ENCODE assay signal across 23 cellular contexts in the genomic region with DNA sequence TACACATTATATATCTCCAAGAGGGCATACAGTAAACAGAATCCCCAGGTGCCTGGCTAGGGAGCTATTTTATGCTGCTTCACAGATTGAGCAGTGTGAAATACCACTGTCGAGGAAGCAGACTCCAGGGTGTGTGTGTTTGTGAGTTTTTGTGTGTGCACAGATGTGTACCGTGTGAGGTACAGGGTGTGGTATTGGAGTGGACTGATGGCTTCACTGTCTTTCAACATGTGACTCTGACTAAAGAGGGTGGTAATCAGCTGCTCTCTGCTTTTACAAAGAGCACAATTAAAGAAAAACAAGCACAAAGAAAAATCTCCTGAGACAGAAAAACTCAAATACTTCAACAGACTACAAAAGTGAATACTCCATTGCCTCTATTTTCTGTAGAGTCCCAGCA.
DNase-seq lines count a peak whose midpoint lies in the region; ATAC-seq and TF ChIP-seq lines count a peak whose summit lies in the region.
"Had no signal": no experiment of that assay in that cellular context is flagged by ENCODE, and none has a peak within 500 bp of the region (broad histone marks: within the 10 kb centered on the region; RNA-seq: fewer than 3 reads in every experiment).

No MANE protein-coding gene starts in this region.

- H3K4me1 Mint-ChIP-seq in neural crest cell = peaks cover 24% of the 10 kb centered on the region
- H3K4me1 Mint-ChIP-seq in activated naive CD4-positive, alpha-beta T cell treated with anti-CD3 and anti-CD28 coated beads for 36 hours (ENCODE audit: low read depth) = peaks cover 8% of the 10 kb centered on the region

- no peak for TF ChIP-seq CTCF in neural crest cell (conservative IDR thresholded peaks at IDR 0.05)

- no peaks in the 10 kb centered on the region for H3K9me3 Mint-ChIP-seq in neural crest cell
- no peaks in the 10 kb centered on the region for H3K9me3 Mint-ChIP-seq in activated naive CD4-positive, alpha-beta T cell treated with anti-CD3 and anti-CD28 coated beads for 36 hours
- H3K9me3 Mint-ChIP-seq: activated naive CD4-positive, alpha-beta T cell treated with anti-CD3 and anti-CD28 coated beads, Interleukin-2, amount 10 ng/mL, durations not matched to agents 7 days and 5 days; activated T-cell treated with anti-CD3 and anti-CD28 coated beads, Interleukin-2, amount 50 U/mL, for 24 hours; nephron progenitor cell; stimulated activated naive CD8-positive, alpha-beta T cell treated with anti-CD3 and anti-CD28 coated beads, Interleukin-15, amount 100 ng/mL, for 72 hours had no signal

- H3K27me3 Mint-ChIP-seq in neural crest cell (ENCODE audit: low read depth) = no peaks in the 10 kb centered on the region
- H3K27me3 Mint-ChIP-seq in activated naive CD4-positive, alpha-beta T cell treated with anti-CD3 and anti-CD28 coated beads for 36 hours (ENCODE audit: low read depth) = peaks cover 14% of the 10 kb centered on the region

- CTCF ChIA-PET in activated naive CD4-positive, alpha-beta T cell treated with anti-CD3 and anti-CD28 coated beads for 36 hours (lab: Charles Lee) = no interaction called here

- H3K36me3 Mint-ChIP-seq in neural crest cell (ENCODE audit: low read depth) = peaks cover 19% of the 10 kb centered on the region
- H3K36me3 Mint-ChIP-seq in activated naive CD4-positive, alpha-beta T cell treated with anti-CD3 and anti-CD28 coated beads for 36 hours (ENCODE audit: low read depth) = no peaks in the 10 kb centered on the region
- H3K36me3 Mint-ChIP-seq: activated naive CD4-positive, alpha-beta T cell treated with anti-CD3 and anti-CD28 coated beads, Interleukin-2, amount 10 ng/mL, durations not matched to agents 7 days and 5 days had no signal

- DNase-seq in left ventricle myocardium superior = no peak
- DNase-seq in left cardiac atrium = no peak
- DNase-seq in foreskin melanocyte = peak; percentile 52
- no peak for DNase-seq in neural crest cell (ENCODE audit: low read depth, low spot score)
- no peak for DNase-seq in SKM-1 (lab: John Stamatoyannopoulos, UW; ENCODE audit: unreplicated experiment)
- no peak for DNase-seq in activated naive CD4-positive, alpha-beta T cell treated with anti-CD3 and anti-CD28 coated beads for 36 hours
- DNase-seq: activated CD4-positive, alpha-beta T cell treated with anti-CD3 and anti-CD28 coated beads for 1 hour; activated naive CD4-positive, alpha-beta T cell treated with anti-CD3 and anti-CD28 coated beads, Interleukin-2, amount 10 ng/mL, durations not matched to agents 7 days and 5 days; activated T-cell treated with anti-CD3 and anti-CD28 coated beads, Interleukin-2, amount 50 U/mL, for 24 hours; Caco-2; dermis blood vessel endothelial cell; DMS79; GM23248; heart left ventricle; MG63; nephron progenitor cell; stimulated activated naive CD8-positive, alpha-beta T cell treated with anti-CD3 and anti-CD28 coated beads, Interleukin-15, amount 100 ng/mL, for 72 hours; T-helper 1 cell had no signal

- intact Hi-C loops in left ventricle myocardium superior (cut with micrococcal nuclease) (loop anchor here (10.0 kb wide), 1 partner anchor 98 kb away; the partner anchor contains the start of gene CDS1), left cardiac atrium (cut with DNase I) (no loop called here)
- intact Hi-C loops in activated naive CD4-positive, alpha-beta T cell treated with anti-CD3 and anti-CD28 coated beads for 36 hours (cut with micrococcal nuclease) = no loop called here

- ATAC-seq in left ventricle myocardium superior = peak; percentile 42
- ATAC-seq in left cardiac atrium = no peak
- no peak for ATAC-seq in HG02763 (IDR thresholded peaks at IDR 0.05; ENCODE audit: unreplicated experiment)
- ATAC-seq in HG03469 (IDR thresholded peaks at IDR 0.05; ENCODE audit: unreplicated experiment) = no peak
- ATAC-seq: A549; K562; Panc1; stimulated activated naive CD8-positive, alpha-beta T cell treated with anti-CD3 and anti-CD28 coated beads, Interleukin-15, amount 100 ng/mL, for 72 hours had no signal

- H3K4me3 Mint-ChIP-seq in neural crest cell = no peak overlapping the region
- H3K4me3 Mint-ChIP-seq in activated naive CD4-positive, alpha-beta T cell treated with anti-CD3 and anti-CD28 coated beads for 36 hours = no peak overlapping the region
- H3K4me3 Mint-ChIP-seq: activated naive CD4-positive, alpha-beta T cell treated with anti-CD3 and anti-CD28 coated beads, Interleukin-2, amount 10 ng/mL, durations not matched to agents 7 days and 5 days; activated T-cell treated with anti-CD3 and anti-CD28 coated beads, Interleukin-2, amount 50 U/mL, for 24 hours; nephron progenitor cell; stimulated activated naive CD8-positive, alpha-beta T cell treated with anti-CD3 and anti-CD28 coated beads, Interleukin-15, amount 100 ng/mL, for 72 hours had no signal

- peak overlapping the region; percentile 71 for H3K27ac Mint-ChIP-seq in neural crest cell (ENCODE audit: unreplicated experiment)
- H3K27ac Mint-ChIP-seq in activated naive CD4-positive, alpha-beta T cell treated with anti-CD3 and anti-CD28 coated beads for 36 hours = no peak overlapping the region
- H3K27ac Mint-ChIP-seq: activated naive CD4-positive, alpha-beta T cell treated with anti-CD3 and anti-CD28 coated beads, Interleukin-2, amount 10 ng/mL, durations not matched to agents 7 days and 5 days; activated T-cell treated with anti-CD3 and anti-CD28 coated beads, Interleukin-2, amount 50 U/mL, for 24 hours; stimulated activated naive CD8-positive, alpha-beta T cell treated with anti-CD3 and anti-CD28 coated beads, Interleukin-15, amount 100 ng/mL, for 72 hours had no signal
